ENCODE assay signal across 11 cellular contexts in the genomic region with DNA sequence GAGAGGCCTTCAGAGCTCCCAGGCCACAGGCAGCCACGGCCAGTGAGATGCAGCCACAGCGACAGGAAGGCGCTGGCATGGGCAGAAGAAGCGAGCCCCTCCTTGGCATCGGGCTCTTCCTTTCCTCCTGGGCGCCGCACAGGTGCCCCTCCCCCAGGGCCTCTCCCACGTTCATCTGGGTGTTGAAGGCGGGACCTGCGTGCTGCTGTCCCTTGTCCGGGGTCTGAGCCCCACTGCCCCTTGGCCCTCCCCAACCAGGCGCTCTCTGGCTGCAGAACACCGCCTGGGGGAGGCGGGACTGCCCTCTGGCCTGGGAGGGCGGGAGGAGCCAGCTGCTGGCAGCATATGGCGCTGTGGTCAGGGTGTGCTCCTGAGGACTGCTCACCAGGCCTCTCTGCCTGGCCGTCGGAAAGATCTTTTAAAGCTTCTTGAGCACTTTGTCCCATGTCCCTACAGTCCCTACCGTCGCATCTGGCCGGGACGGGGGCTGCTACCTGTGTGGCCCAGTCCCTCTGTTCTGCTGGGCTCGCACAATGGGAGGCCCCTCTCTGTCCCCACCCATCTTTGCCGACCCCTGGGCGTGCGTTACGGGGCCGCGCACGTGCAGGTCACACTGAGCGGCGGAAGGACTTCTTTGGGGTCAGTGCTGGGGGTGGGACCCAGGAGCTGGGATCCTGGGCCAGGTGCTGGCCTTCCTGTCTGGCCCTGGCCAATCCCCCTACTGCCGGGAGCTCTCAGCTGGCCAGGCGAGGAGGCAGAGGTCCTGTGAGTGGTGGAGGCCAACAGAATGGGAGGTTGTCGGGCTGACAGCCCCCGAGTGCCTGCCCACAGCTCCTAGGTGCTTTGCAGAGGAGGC. TPM values are rescaled to one million over a fixed set of nuclear protein-coding genes. Genes with fewer than 3 reads are reported as not detected.
DNase-seq lines count a peak whose midpoint lies in the region; ATAC-seq, FAIRE-seq and TF ChIP-seq lines count a peak whose summit lies in the region.
"Had no signal": no experiment of that assay in that cellular context is flagged by ENCODE, and none has a peak within 500 bp of the region (broad histone marks: within the 10 kb centered on the region; RNA-seq: fewer than 3 reads in every experiment).

No MANE protein-coding gene starts in this region.

- H3K4me1 ChIP-seq in mesendoderm (ENCODE audit: control insufficient read depth, low read depth, low read length), result peaks cover 6% of the 10 kb centered on the region

- no peak overlapping the region for H3K4ac ChIP-seq in mesendoderm (ENCODE audit: low read depth, low read length)

- no peaks in the 10 kb centered on the region for H3K36me3 ChIP-seq in mesendoderm (ENCODE audit: control insufficient read depth, insufficient read depth, low read length)
- H3K36me3 ChIP-seq: adrenal gland, uterus had no signal

- no peaks in the 10 kb centered on the region for H3K9me3 Mint-ChIP-seq in CD4-positive, alpha-beta T cell
- no peaks in the 10 kb centered on the region for H3K9me3 Mint-ChIP-seq in activated naive CD8-positive, alpha-beta T cell treated with anti-CD3 and anti-CD28 coated beads, Interleukin-2, amount 50 U/mL, for 24 hours

- intact Hi-C loops in CD4-positive, alpha-beta T cell (cut with DNase I, micrococcal nuclease), result loop anchor here in 1 of 2 experiments (2.0 kb wide), 1 partner anchor 147 kb away; a partner anchor contains a TSS

- no peak overlapping the region for H2BK5ac ChIP-seq in mesendoderm (ENCODE audit: low read length)

- no peak overlapping the region for H4K8ac ChIP-seq in mesendoderm (ENCODE audit: low read depth, low read length)

- no peak for ATAC-seq in CD4-positive, alpha-beta T cell (ENCODE audit: poor library complexity)
- ATAC-seq in activated naive CD8-positive, alpha-beta T cell treated with anti-CD3 and anti-CD28 coated beads, Interleukin-2, amount 50 U/mL, for 24 hours, result no peak
- ATAC-seq in HG03280 (IDR thresholded peaks at IDR 0.05; ENCODE audit: unreplicated experiment), result no peak

- no peak overlapping the region for H3K4me2 ChIP-seq in mesendoderm (ENCODE audit: low read length)

- peaks cover 3% of the 10 kb centered on the region for H3K79me1 ChIP-seq in mesendoderm (ENCODE audit: low read length)

- no peak overlapping the region for H3K27ac ChIP-seq in CD4-positive, alpha-beta T cell (ENCODE audit: low read depth, low read length)
- no peak overlapping the region for H3K27ac ChIP-seq in mesendoderm (ENCODE audit: low read depth, low read length)
- H3K27ac ChIP-seq: adrenal gland, uterus had no signal

- no peaks in the 10 kb centered on the region for H3K79me2 ChIP-seq in mesendoderm (ENCODE audit: control insufficient read depth, insufficient read depth, low read length)

- no peak for FAIRE-seq in frontal cortex (lab: Jason Lieb, UNC)
- FAIRE-seq: GM18507 had no signal

- H3K9me3 ChIP-seq in CD4-positive, alpha-beta T cell (ENCODE audit: control insufficient read depth, low read length), result no peaks in the 10 kb centered on the region
- H3K9me3 ChIP-seq: adrenal gland, uterus had no signal

- H3K23ac ChIP-seq in mesendoderm (ENCODE audit: low read length), result peak overlapping the region; percentile 66

- peak overlapping the region; percentile 90 for H3K4me3 Mint-ChIP-seq in CD4-positive, alpha-beta T cell
- H3K4me3 Mint-ChIP-seq in activated naive CD8-positive, alpha-beta T cell treated with anti-CD3 and anti-CD28 coated beads, Interleukin-2, amount 50 U/mL, for 24 hours, result peak overlapping the region; percentile 81

- WGBS in mesendoderm (ENCODE audit: extremely low coverage, insufficient coverage, low lambda C conversion rate), result no CpG with 5 or more reads among the region's 36 CpGs

- H2BK15ac ChIP-seq in mesendoderm (replicated peaks; ENCODE audit: low read depth), result no peak overlapping the region

- no peaks in the 10 kb centered on the region for H3K36me3 Mint-ChIP-seq in CD4-positive, alpha-beta T cell (ENCODE audit: low read depth)
- peaks cover 2% of the 10 kb centered on the region for H3K36me3 Mint-ChIP-seq in activated naive CD8-positive, alpha-beta T cell treated with anti-CD3 and anti-CD28 coated beads, Interleukin-2, amount 50 U/mL, for 24 hours (ENCODE audit: low read depth)

- peak overlapping the region; percentile 98 for H3K4me3 ChIP-seq in LNCaP clone FGC (ENCODE audit: low read depth, low read length)
- H3K4me3 ChIP-seq in mesendoderm (ENCODE audit: low read length), result no peak overlapping the region

- H3K27ac Mint-ChIP-seq in CD4-positive, alpha-beta T cell, result no peak overlapping the region
- H3K27ac Mint-ChIP-seq in activated naive CD8-positive, alpha-beta T cell treated with anti-CD3 and anti-CD28 coated beads, Interleukin-2, amount 50 U/mL, for 24 hours, result no peak overlapping the region

- peaks cover 27% of the 10 kb centered on the region for H3K4me1 Mint-ChIP-seq in CD4-positive, alpha-beta T cell (ENCODE audit: low read depth)
- H3K4me1 Mint-ChIP-seq in activated naive CD8-positive, alpha-beta T cell treated with anti-CD3 and anti-CD28 coated beads, Interleukin-2, amount 50 U/mL, for 24 hours, result peaks cover 26% of the 10 kb centered on the region

- no peak for TF ChIP-seq CTCF in CD4-positive, alpha-beta T cell (IDR thresholded peaks at IDR 0.05)
- TF ChIP-seq CTCF in LNCaP clone FGC (IDR thresholded peaks at IDR 0.05; ENCODE audit: control insufficient read depth, extremely low read depth, insufficient read depth), result no peak

- H3K18ac ChIP-seq in mesendoderm (ENCODE audit: low read length), result no peak overlapping the region

- peak in 1 of 10 experiments; percentile 31 for DNase-seq in CD4-positive, alpha-beta T cell
- DNase-seq in LNCaP clone FGC (ENCODE audit: low read depth), result no peak
- no peak for DNase-seq in activated naive CD8-positive, alpha-beta T cell treated with anti-CD3 and anti-CD28 coated beads, Interleukin-2, amount 50 U/mL, for 24 hours
- no peak for DNase-seq in mesendoderm
- no peak for DNase-seq in NCI-H187 treated with DMSO at 0.1 percent for 48 hours (lab: John Stamatoyannopoulos, UW)
- DNase-seq in frontal cortex (ENCODE audit: low spot score in 2 of 2), result no peak
- no peak for DNase-seq in C1 segment of cervical spinal cord (lab: John Stamatoyannopoulos, UW)

- POLR2A ChIA-PET in CD4-positive, alpha-beta T cell (lab: Charles Lee), result no interaction called here

- no peak overlapping the region for H2AK5ac ChIP-seq in mesendoderm (ENCODE audit: low read length)

- no peak overlapping the region for H2BK120ac ChIP-seq in mesendoderm (ENCODE audit: low read depth, low read length)

- CTCF ChIA-PET in CD4-positive, alpha-beta T cell (lab: Charles Lee), result no interaction called here

- peak overlapping the region; percentile 49 for H3K56ac ChIP-seq in mesendoderm (ENCODE audit: low read length)

- H4K5ac ChIP-seq in mesendoderm (ENCODE audit: low read length), result no peak overlapping the region

- H3K27me3 ChIP-seq in CD4-positive, alpha-beta T cell (ENCODE audit: control insufficient read depth, insufficient read depth, low read length), result no peaks in the 10 kb centered on the region
- H3K27me3 ChIP-seq in mesendoderm (ENCODE audit: insufficient read depth, low read length, poor library complexity), result no peaks in the 10 kb centered on the region
- H3K27me3 ChIP-seq: adrenal gland, uterus had no signal

- H3K27me3 Mint-ChIP-seq in CD4-positive, alpha-beta T cell, result no peaks in the 10 kb centered on the region
- H3K27me3 Mint-ChIP-seq in activated naive CD8-positive, alpha-beta T cell treated with anti-CD3 and anti-CD28 coated beads, Interleukin-2, amount 50 U/mL, for 24 hours, result no peaks in the 10 kb centered on the region

- peak overlapping the region; percentile 85 for H3K9ac ChIP-seq in mesendoderm (ENCODE audit: low read length)

RNA-seq across cellular contexts. Expression of a gene that starts 1.7 kb away (rescaled TPM):
- 1 to 10 TPM; 4.6 TPM for total RNA-seq in CD4-positive, alpha-beta T cell
- 11.8 TPM for polyA plus RNA-seq in mesendoderm (2013, experiment 1 of 2)
- polyA plus RNA-seq in mesendoderm (2013, experiment 2 of 2), result 12.3 TPM
- 4.9 TPM for total RNA-seq in frontal cortex

RNA-seq across cellular contexts. Expression of a gene that starts 10.6 kb away (rescaled TPM):
- total RNA-seq in CD4-positive, alpha-beta T cell, result 10 to 100 TPM; 26.2 to 26.5 TPM
- polyA plus RNA-seq in mesendoderm (2013, experiment 1 of 2), result 127 TPM
- polyA plus RNA-seq in mesendoderm (2013, experiment 2 of 2), result 128 TPM
- 4.9 TPM for total RNA-seq in frontal cortex

RNA-seq across cellular contexts. Expression of a gene that starts 30.0 kb away (rescaled TPM):
- 100 to 1,000 TPM; 118 to 127 TPM for total RNA-seq in CD4-positive, alpha-beta T cell
- 41.6 TPM for polyA plus RNA-seq in mesendoderm (2013, experiment 1 of 2)
- polyA plus RNA-seq in mesendoderm (2013, experiment 2 of 2), result 41.5 TPM
- 44.4 TPM for total RNA-seq in frontal cortex

RNA-seq across cellular contexts. Expression of a gene that starts 30.2 kb away (rescaled TPM):
- total RNA-seq in CD4-positive, alpha-beta T cell, result 10 to 100 TPM; 35.7 to 38.5 TPM
- polyA plus RNA-seq in mesendoderm (2013, experiment 1 of 2), result 38.4 TPM
- polyA plus RNA-seq in mesendoderm (2013, experiment 2 of 2), result 37.2 TPM
- total RNA-seq in frontal cortex, result 40.4 TPM

RNA-seq across cellular contexts. Expression of a gene that starts 47.2 kb away (rescaled TPM):
- total RNA-seq in CD4-positive, alpha-beta T cell, result 10 to 100 TPM; 20.8 to 21.7 TPM
- 49.0 TPM for polyA plus RNA-seq in mesendoderm (2013, experiment 1 of 2)
- 48.4 TPM for polyA plus RNA-seq in mesendoderm (2013, experiment 2 of 2)
- 6.1 TPM for total RNA-seq in frontal cortex
